17 cellular contexts compared by ENCODE assay signal in the genomic region with DNA sequence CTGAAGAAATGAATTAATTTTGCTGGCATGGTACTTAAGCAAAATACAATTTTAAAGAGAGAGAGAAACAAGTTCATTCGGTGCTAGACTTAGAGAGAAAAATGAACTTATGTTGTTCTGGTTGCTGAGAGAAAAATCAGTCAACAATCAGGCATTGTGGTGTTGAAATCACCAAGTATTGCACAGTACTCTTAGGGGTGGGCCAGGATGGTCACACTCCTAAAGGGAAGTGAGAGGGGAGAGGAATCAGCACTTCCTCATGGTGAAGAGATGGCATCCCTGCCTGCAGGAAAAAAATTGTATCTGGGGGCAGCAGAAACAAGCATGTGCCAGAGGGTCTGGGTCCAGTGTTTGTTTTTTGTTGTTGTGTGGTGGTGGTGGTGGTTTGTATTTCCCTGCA. TPM values are rescaled to one million over a fixed set of nuclear protein-coding genes. Genes with fewer than 3 reads are reported as not detected.
DNase-seq lines count a peak whose midpoint lies in the region; ATAC-seq, FAIRE-seq and TF ChIP-seq lines count a peak whose summit lies in the region.
"Had no signal": no experiment of that assay in that cellular context is flagged by ENCODE, and none has a peak within 500 bp of the region (broad histone marks: within the 10 kb centered on the region; RNA-seq: fewer than 3 reads in every experiment).

No MANE protein-coding gene starts in this region.

- H3K9me3 ChIP-seq in left ventricle myocardium inferior (replicated peaks): no peaks in the 10 kb centered on the region
- H3K9me3 ChIP-seq in K562 (replicated peaks; ENCODE audit: control insufficient read depth, insufficient read depth, low read depth, low read length): no peaks in the 10 kb centered on the region
- no peaks in the 10 kb centered on the region for H3K9me3 ChIP-seq in HepG2 (ENCODE audit: low read length)
- no peaks in the 10 kb centered on the region for H3K9me3 ChIP-seq in stomach
- H3K9me3 ChIP-seq: A549 had no signal

- H3K4me1 ChIP-seq in left ventricle myocardium inferior: no peaks in the 10 kb centered on the region
- peaks cover 5 to 11% of the 10 kb centered on the region in 2 experiments; a peak in 3 of 5 replicates for H3K4me1 ChIP-seq in K562 (replicated peaks in 1 of 2; ENCODE audit: control insufficient read depth in 2 of 2, insufficient read depth in 2 of 2, low read length in 2 of 2)
- H3K4me1 ChIP-seq in HepG2 (ENCODE audit: insufficient read depth, low read length): no peaks in the 10 kb centered on the region
- H3K4me1 ChIP-seq in stomach: peaks cover 0 to 4% (median 0%) of the 10 kb centered on the region in 4 donors
- H3K4me1 ChIP-seq: A549 had no signal

- H2AFZ ChIP-seq in K562 (ENCODE audit: low read depth, low read length) (peak overlapping the region; percentile 73), HepG2 (ENCODE audit: low read length) (no peak overlapping the region)

- no peak for TF ChIP-seq EP300 in K562 (IDR thresholded peaks at IDR 0.05; ENCODE audit: low read length)
- TF ChIP-seq EP300 in HepG2 (IDR thresholded peaks at IDR 0.05; ENCODE audit: low read depth in 2 of 2, low read length in 2 of 2): no peak
- no peak for TF ChIP-seq EP300 in HepG2 (CRISPR knock-in tag; IDR thresholded peaks at IDR 0.05; ENCODE audit: borderline replicate concordance)
- TF ChIP-seq EP300 in stomach (IDR thresholded peaks at IDR 0.05): no peak

- no peak overlapping the region for H3K4me2 ChIP-seq in K562 (ENCODE audit: insufficient read depth, low read length)
- no peak overlapping the region for H3K4me2 ChIP-seq in HepG2 (ENCODE audit: low read depth, low read length)
- H3K4me2 ChIP-seq: A549, smooth muscle cell had no signal

- no peak overlapping the region for H3K9ac ChIP-seq in K562 (ENCODE audit: insufficient read depth in 1 of 2, low read depth in 2 of 2, low read length in 2 of 2)
- H3K9ac ChIP-seq in HepG2 (ENCODE audit: insufficient read depth, low read depth, low read length): no peak overlapping the region

- CTCF ChIA-PET in K562 (lab: Yijun Ruan, JAX; ENCODE audit: low intra/inter-chr PET ratio): no interaction called here
- CTCF ChIA-PET in HepG2 (lab: Yijun Ruan, JAX; ENCODE audit: low intra/inter-chr PET ratio, low total read pairs): no interaction called here

- no peak for TF ChIP-seq CTCF in left ventricle myocardium inferior (IDR thresholded peaks at IDR 0.05; ENCODE audit: borderline replicate concordance)
- no peak for TF ChIP-seq CTCF in K562 (IDR thresholded peaks at IDR 0.05 in 2 of 3, conservative IDR thresholded peaks at IDR 0.05 in 1 of 3; ENCODE audit: insufficient read depth in 2 of 3, low read depth in 1 of 3, low read length in 3 of 3)
- no peak for TF ChIP-seq CTCF in HepG2 (CRISPR knock-in tag; IDR thresholded peaks at IDR 0.05)
- no peak for TF ChIP-seq CTCF in stomach (IDR thresholded peaks at IDR 0.05)

- H3K9me1 ChIP-seq in K562 (ENCODE audit: control insufficient read depth, insufficient read depth, low read length): no peaks in the 10 kb centered on the region

- BruUV-seq in K562 (replicated peaks; lab: Mats Ljungman, UMichigan) (no TSS peak), HepG2 (replicated peaks; lab: Mats Ljungman, UMichigan) (no TSS peak)

- in situ Hi-C loops in K562 (cut with MboI) (no loop called here), HepG2 (cut with HindIII; ENCODE audit: extremely low pct_ligation_motif_present, low pct_unique_long_range_greater_than_20kb) (loop anchor here (25.0 kb wide), 1 partner anchor 283 kb away; no protein-coding TSS in a partner anchor)

- no peak for FAIRE-seq in K562 (lab: Jason Lieb, UNC)
- no peak for FAIRE-seq in HepG2 (lab: Jason Lieb, UNC)
- FAIRE-seq: astrocyte had no signal

- ATAC-seq in Right ventricle myocardium superior (ENCODE audit: poor library complexity) (peak; percentile 79), K562 (0 out of 3 replicates have a peak, but pooled peaks have one; percentile 27), HepG2 (no peak)
- ATAC-seq: A549 had no signal

- no peak for DNase-seq in Right ventricle myocardium superior
- no peak for DNase-seq in left ventricle myocardium inferior
- DNase-seq in K562 (ENCODE audit: extremely low read depth in 1 of 4, low spot score in 3 of 4): no peak
- no peak for DNase-seq in HepG2 (ENCODE audit: low spot score)
- no peak for DNase-seq in posterior cingulate gyrus
- no peak for DNase-seq in stomach
- DNase-seq in EL: no peak
- no peak for DNase-seq in cerebellar cortex (ENCODE audit: low spot score)
- DNase-seq: activated CD4-positive, alpha-beta T cell treated with anti-CD3 and anti-CD28 coated beads, Interleukin-2, amount 50 U/mL, for 48 hours; NCI-H1092 treated with DMSO at 0.1 percent for 48 hours; NCI-H510A had no signal

- TF ChIP-seq RAD21 in K562 (CRISPR knock-in tag; conservative IDR thresholded peaks at IDR 0.05 in 1 of 2, IDR thresholded peaks at IDR 0.05 in 1 of 2) (no peak), HepG2 (CRISPR knock-in tag; IDR thresholded peaks at IDR 0.05) (no peak)

- POLR2A ChIA-PET in K562 (lab: Yijun Ruan, JAX) (no interaction called here), HepG2 (lab: Yijun Ruan, JAX) (no interaction called here)

- H3K27me3 ChIP-seq in left ventricle myocardium inferior (ENCODE audit: low read depth) (no peaks in the 10 kb centered on the region), K562 (ENCODE audit: control insufficient read depth in 2 of 2, insufficient read depth in 2 of 2, low read length in 2 of 2) (no peaks in the 10 kb centered on the region), HepG2 (ENCODE audit: control insufficient read depth in 1 of 2, insufficient read depth in 2 of 2, low read length in 2 of 2) (no peaks in the 10 kb centered on the region; a peak in 1 of 5 replicates), stomach (no peaks in the 10 kb centered on the region)

- H3K79me2 ChIP-seq in K562 (ENCODE audit: control insufficient read depth, insufficient read depth, low read length): no peaks in the 10 kb centered on the region
- H3K79me2 ChIP-seq in HepG2 (ENCODE audit: insufficient read depth, low read length): no peaks in the 10 kb centered on the region

- H3K27ac ChIP-seq in left ventricle myocardium inferior (replicated peaks) (no peak overlapping the region), K562 (ENCODE audit: extremely low read depth, low read depth, low read length) (no peak overlapping the region), HepG2 (ENCODE audit: extremely low read length, insufficient read depth, low read length) (no peak overlapping the region), stomach (peak overlapping the region in 2 of 5 donors; percentile 27 to 40)
- H3K27ac ChIP-seq: A549 had no signal

- intact Hi-C loops in Right ventricle myocardium superior (cut with DNase I): no loop called here
- intact Hi-C loops in left ventricle myocardium inferior (cut with micrococcal nuclease): no loop called here
- intact Hi-C loops in K562 (cut with micrococcal nuclease): loop anchor here (10.0 kb wide), 1 partner anchor 95 kb away; no protein-coding TSS in a partner anchor
- intact Hi-C loops in HepG2 (cut with micrococcal nuclease; ENCODE audit: unreplicated experiment): no loop called here
- intact Hi-C loops in posterior cingulate gyrus (cut with DNase I): no loop called here
- intact Hi-C loops in stomach (cut with DNase I; ENCODE audit: low total_unique reads): no loop called here

- 33% methylated on average over 1 of the region's 1 CpG for WGBS in K562 (ENCODE audit: insufficient coverage, low coverage, missing lambda C conversion rate)
- 0% methylated on average over 1 of the region's 1 CpG for WGBS in HepG2 (ENCODE audit: low lambda C conversion rate)
- 59 to 82% (median 79%) methylated on average over 1 of the region's 1 CpG for WGBS in stomach, 5 donors

- H3K36me3 ChIP-seq in left ventricle myocardium inferior (no peaks in the 10 kb centered on the region), K562 (ENCODE audit: control insufficient read depth, insufficient read depth, low read length) (no peaks in the 10 kb centered on the region), HepG2 (replicated peaks in 1 of 2; ENCODE audit: control insufficient read depth in 1 of 2, insufficient read depth in 2 of 2, low read length in 2 of 2) (no peaks in the 10 kb centered on the region), stomach (no peaks in the 10 kb centered on the region)

- TF ChIP-seq POLR2A in K562 (conservative IDR thresholded peaks at IDR 0.05) (no peak), HepG2 (IDR thresholded peaks at IDR 0.05; ENCODE audit: insufficient read depth in 1 of 2, low read depth in 2 of 2, low read length in 2 of 2) (no peak), stomach (IDR thresholded peaks at IDR 0.05) (no peak)

- H4K20me1 ChIP-seq in K562 (replicated peaks; ENCODE audit: control insufficient read depth, insufficient read depth, low read length): no peaks in the 10 kb centered on the region
- no peaks in the 10 kb centered on the region for H4K20me1 ChIP-seq in HepG2 (ENCODE audit: insufficient read depth, low read length)

- H3K4me3 ChIP-seq in left ventricle myocardium inferior (no peak overlapping the region), K562 (no peak overlapping the region), HepG2 (replicated peaks in 1 of 3; ENCODE audit: insufficient read depth in 1 of 3, low read depth in 2 of 3, low read length in 3 of 3) (no peak overlapping the region), stomach (no peak overlapping the region)
- H3K4me3 ChIP-seq: A549, smooth muscle cell had no signal

RNA-seq across cellular contexts. Expression of a gene that starts 7.0 kb away (rescaled TPM):
- total RNA-seq in Right ventricle myocardium superior: 6.5 TPM
- 7.4 TPM for total RNA-seq in left ventricle myocardium inferior
- 77.2 and 279 TPM in 2 replicates for total RNA-seq in K562 (2011; cell fraction: chromatin; rRNA removed; ENCODE audit: low replicate concordance)
- 32.7 and 55.5 TPM in 2 replicates for total RNA-seq in K562 (2011; cell fraction: nucleolus; rRNA removed)
- 96.4 and 108 TPM in 2 replicates for total RNA-seq in K562 (2011; cell fraction: nucleoplasm; rRNA removed)
- total RNA-seq in K562 (2014; rRNA removed): 19.1 and 21.4 TPM in 2 replicates
- 47.7 and 51.7 TPM in 2 replicates for total RNA-seq in K562 (2014; rRNA removed; fragmentation: Illumina TruSeq; extraction: Trizol)
- total RNA-seq in K562 (2015; rRNA removed; fragmentation: Illumina TruSeq; extraction: Trizol): 46.6 and 52.6 TPM in 2 replicates
- 27.2 and 30.7 TPM in 2 replicates for total RNA-seq in K562 (2021)
- polyA plus RNA-seq in K562 (2011; rRNA removed): 29.1 and 57.7 TPM in 2 replicates
- 10.3 and 11.5 TPM in 2 replicates for polyA plus RNA-seq in K562 (2011; cell fraction: cytosol; rRNA removed)
- polyA plus RNA-seq in K562 (2011; cell fraction: nucleus; rRNA removed): 89.0 and 105 TPM in 2 replicates
- polyA plus RNA-seq in K562 (2012): 33.2 and 71.4 TPM in 2 replicates
- polyA plus RNA-seq in K562 (2014; fragmentation: Illumina TruSeq; extraction: Trizol): 36.6 and 43.6 TPM in 2 replicates
- polyA plus RNA-seq in K562 (2014; fragmentation: Nextera tagmentation; extraction: Ambion mirVana): 10 to 100 TPM in 1 of 2 experiments, 1 to 10 TPM in 1; 9.3 to 16.2 TPM
- 25.2 and 26.8 TPM in 2 replicates for polyA plus RNA-seq in K562 (2014; rRNA removed)
- polyA minus RNA-seq in K562 (2011; rRNA and poly(A)+ RNA removed): 39.8 and 45.9 TPM in 2 replicates
- 8.6 and 15.8 TPM in 2 replicates for polyA minus RNA-seq in K562 (2011; cell fraction: cytosol; rRNA and poly(A)+ RNA removed)
- 45.1 and 48.7 TPM in 2 replicates for polyA minus RNA-seq in K562 (2011; cell fraction: nucleus; rRNA and poly(A)+ RNA removed)
- total RNA-seq in HepG2 (2016; rRNA removed; fragmentation: Illumina TruSeq; extraction: Trizol): 14.4 and 15.3 TPM in 2 replicates
- total RNA-seq in HepG2 (2016; cell fraction: cytosol; rRNA removed; fragmentation: Illumina TruSeq; extraction: Trizol; ENCODE audit: low read depth): 2.9 and 3.9 TPM in 2 replicates
- total RNA-seq in HepG2 (2016; cell fraction: insoluble cytoplasmic fraction; rRNA removed; fragmentation: Illumina TruSeq; extraction: Trizol): 10.5 and 14.9 TPM in 2 replicates
- total RNA-seq in HepG2 (2016; cell fraction: membrane; rRNA removed; fragmentation: Illumina TruSeq; extraction: Trizol): 3.6 and 5.3 TPM in 2 replicates
- 25.7 and 26.2 TPM in 2 replicates for total RNA-seq in HepG2 (2016; cell fraction: nucleus; rRNA removed; fragmentation: Illumina TruSeq; extraction: Trizol)
- 11.6 and 11.8 TPM in 2 replicates for polyA plus RNA-seq in HepG2 (2011; rRNA removed)
- 2.5 and 4.5 TPM in 2 replicates for polyA plus RNA-seq in HepG2 (2011; cell fraction: cytosol; rRNA removed)
- 24.4 and 27.0 TPM in 2 replicates for polyA plus RNA-seq in HepG2 (2011; cell fraction: nucleus; rRNA removed)
- polyA plus RNA-seq in HepG2 (2012): 9.9 and 10.4 TPM in 2 replicates
- 0.51 and 0.75 TPM in 2 replicates for polyA plus RNA-seq in HepG2 (2016; cell fraction: cytosol; fragmentation: Illumina TruSeq; extraction: Trizol; ENCODE audit: low read depth)
- 11.1 and 13.6 TPM in 2 replicates for polyA plus RNA-seq in HepG2 (2016; cell fraction: insoluble cytoplasmic fraction; fragmentation: Illumina TruSeq; extraction: Trizol; ENCODE audit: low read depth)
- polyA plus RNA-seq in HepG2 (2016; cell fraction: membrane; fragmentation: Illumina TruSeq; extraction: Trizol; ENCODE audit: low read depth): 1.6 and 2.1 TPM in 2 replicates
- 46.6 and 53.7 TPM in 2 replicates for polyA plus RNA-seq in HepG2 (2016; cell fraction: nucleus; fragmentation: Illumina TruSeq; extraction: Trizol; ENCODE audit: insufficient read depth, low read depth)
- 7.7 and 16.1 TPM in 2 replicates for polyA minus RNA-seq in HepG2 (2011; rRNA and poly(A)+ RNA removed; ENCODE audit: low replicate concordance)
- 6.0 and 11.5 TPM in 2 replicates for polyA minus RNA-seq in HepG2 (2011; cell fraction: cytosol; rRNA and poly(A)+ RNA removed)
- 31.9 and 35.7 TPM in 2 replicates for polyA minus RNA-seq in HepG2 (2011; cell fraction: nucleus; rRNA and poly(A)+ RNA removed)
- total RNA-seq in stomach: 10 to 100 TPM; 21.0 to 78.4 (median 42.5) TPM
- polyA plus RNA-seq in stomach: 10 to 100 TPM in 1 of 3 donors, 1 to 10 TPM in 2; 4.9 to 14.6 (median 6.0) TPM

RNA-seq across cellular contexts. Expression of a gene that starts 51.7 kb away (rescaled TPM):
- total RNA-seq in Right ventricle myocardium superior (not detected), left ventricle myocardium inferior (not detected), K562 (2014; rRNA removed) (14.9 and 17.4 TPM in 2 replicates), K562 (2014; rRNA removed; fragmentation: Illumina TruSeq; extraction: Trizol) (32.2 and 42.1 TPM in 2 replicates), K562 (2015; rRNA removed; fragmentation: Illumina TruSeq; extraction: Trizol) (41.5 and 43.8 TPM in 2 replicates), K562 (2021) (19.5 and 21.0 TPM in 2 replicates), HepG2 (2016; rRNA removed; fragmentation: Illumina TruSeq; extraction: Trizol) (not detected in 2 replicates), stomach (1 to 10 TPM in 1 of 5 donors, under 1 TPM in 1, not detected in 3; 0.43 to 2.4 TPM)
- total RNA-seq in K562 (2011; cell fraction: chromatin; rRNA removed; ENCODE audit: low replicate concordance): 8.5 and 27.4 TPM in 2 replicates
- 9.9 and 11.3 TPM in 2 replicates for total RNA-seq in K562 (2011; cell fraction: nucleolus; rRNA removed)
- total RNA-seq in K562 (2011; cell fraction: nucleoplasm; rRNA removed): 19.9 and 30.9 TPM in 2 replicates
- polyA plus RNA-seq in K562 (2011; rRNA removed) (4.2 and 22.7 TPM in 2 replicates), K562 (2014; fragmentation: Illumina TruSeq; extraction: Trizol) (23.3 and 28.5 TPM in 2 replicates), K562 (2014; fragmentation: Nextera tagmentation; extraction: Ambion mirVana) (10 to 100 TPM; 13.0 to 17.8 TPM), K562 (2014; rRNA removed) (11.3 and 14.1 TPM in 2 replicates), HepG2 (2011; rRNA removed) (not detected in 2 replicates), stomach (under 1 TPM; 0.31 to 0.93 (median 0.88) TPM)
- polyA plus RNA-seq in K562 (2011; cell fraction: cytosol; rRNA removed): 2.1 and 3.3 TPM in 2 replicates
- 1.4 and 4.3 TPM in 2 replicates for polyA plus RNA-seq in K562 (2011; cell fraction: nucleus; rRNA removed)
- polyA plus RNA-seq in K562 (2012): 22.5 and 23.7 TPM in 2 replicates
- polyA minus RNA-seq in K562 (2011; rRNA and poly(A)+ RNA removed): 11.9 and 42.1 TPM in 2 replicates
- 4.8 and 22.5 TPM in 2 replicates for polyA minus RNA-seq in K562 (2011; cell fraction: cytosol; rRNA and poly(A)+ RNA removed)
- polyA minus RNA-seq in K562 (2011; cell fraction: nucleus; rRNA and poly(A)+ RNA removed): 3.0 and 5.7 TPM in 2 replicates
- total RNA-seq in HepG2 (2016; cell fraction: cytosol; rRNA removed; fragmentation: Illumina TruSeq; extraction: Trizol; ENCODE audit: low read depth): not detected in 2 replicates
- not detected in 2 replicates for total RNA-seq in HepG2 (2016; cell fraction: insoluble cytoplasmic fraction; rRNA removed; fragmentation: Illumina TruSeq; extraction: Trizol)
- total RNA-seq in HepG2 (2016; cell fraction: membrane; rRNA removed; fragmentation: Illumina TruSeq; extraction: Trizol): not detected in 2 replicates
- total RNA-seq in HepG2 (2016; cell fraction: nucleus; rRNA removed; fragmentation: Illumina TruSeq; extraction: Trizol): not detected in 2 replicates
- polyA plus RNA-seq in HepG2 (2011; cell fraction: cytosol; rRNA removed): not detected in 2 replicates
- not detected in 2 replicates for polyA plus RNA-seq in HepG2 (2011; cell fraction: nucleus; rRNA removed)
- polyA plus RNA-seq in HepG2 (2012): not detected in 2 replicates
- polyA plus RNA-seq in HepG2 (2016; cell fraction: cytosol; fragmentation: Illumina TruSeq; extraction: Trizol; ENCODE audit: low read depth): not detected in 2 replicates
- polyA plus RNA-seq in HepG2 (2016; cell fraction: insoluble cytoplasmic fraction; fragmentation: Illumina TruSeq; extraction: Trizol; ENCODE audit: low read depth): not detected in 2 replicates
- polyA plus RNA-seq in HepG2 (2016; cell fraction: membrane; fragmentation: Illumina TruSeq; extraction: Trizol; ENCODE audit: low read depth): not detected in 2 replicates
- not detected in 2 replicates for polyA plus RNA-seq in HepG2 (2016; cell fraction: nucleus; fragmentation: Illumina TruSeq; extraction: Trizol; ENCODE audit: insufficient read depth, low read depth)
- polyA minus RNA-seq in HepG2 (2011; rRNA and poly(A)+ RNA removed; ENCODE audit: low replicate concordance): not detected in 2 replicates
- polyA minus RNA-seq in HepG2 (2011; cell fraction: cytosol; rRNA and poly(A)+ RNA removed): not detected in 2 replicates
- polyA minus RNA-seq in HepG2 (2011; cell fraction: nucleus; rRNA and poly(A)+ RNA removed): not detected in 2 replicates
- total RNA-seq: HT1080; smooth muscle cell; subcutaneous adipose tissue; T-helper 2 cell treated with Interferon-gamma antibody and Interleukin-4, amounts not matched to agents 100 ng/mL and 5 ng/mL, for 36 hours had no signal
- polyA plus RNA-seq: smooth muscle cell had no signal
